In the genomic region with DNA sequence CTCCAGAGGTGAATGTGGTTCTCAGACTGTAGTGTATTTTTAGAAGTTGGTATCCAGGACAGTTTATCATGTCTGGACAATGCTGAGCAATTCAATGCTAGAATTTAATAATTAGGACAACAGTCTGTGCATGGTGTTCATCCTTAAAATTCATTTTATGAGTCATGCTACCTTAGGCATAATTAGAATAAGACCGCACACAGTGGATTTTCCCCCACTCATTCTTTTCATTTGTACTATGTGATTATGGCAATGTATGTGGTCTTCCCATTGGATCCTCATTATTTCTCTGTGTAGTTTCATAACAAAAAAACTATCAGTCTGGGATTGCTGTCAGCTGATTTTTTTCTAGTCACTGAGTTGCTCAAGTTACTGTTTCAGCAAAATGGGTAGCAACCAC, we compare ENCODE assay signal across 21 cellular contexts.
"Had no signal": no experiment of that assay in that cellular context is flagged by ENCODE, and none has a peak within 500 bp of the region (broad histone marks: within the 10 kb centered on the region; RNA-seq: fewer than 3 reads in every experiment).

No MANE protein-coding gene starts in this region.

- H3K27me3 ChIP-seq: hepatocyte, ovary, spleen, suprapubic skin, tibial artery, upper lobe of left lung, vagina had no signal

- H3K9me3 ChIP-seq: left ventricle myocardium inferior, mucosa of descending colon, ovary, suprapubic skin, thoracic aorta, tibial artery, upper lobe of left lung, vagina had no signal

- H3K36me3 ChIP-seq: left ventricle myocardium inferior, ovary, spleen, suprapubic skin, thoracic aorta, tibial artery, upper lobe of left lung, vagina had no signal

- H3K4me1 ChIP-seq: spleen, suprapubic skin, upper lobe of left lung, vagina had no signal

- DNase-seq: islet precursor cell; left ventricle myocardium inferior; midbrain; mucosa of descending colon; naive thymus-derived CD4-positive, alpha-beta T cell; ovary; right cardiac atrium; small intestine; spleen; stimulated activated CD4-positive, alpha-beta T cell treated with anti-CD3 and anti-CD28 coated beads, Interleukin-4, amount 100 ng/mL, for 24 hours; stimulated activated naive CD4-positive, alpha-beta T cell; tibial artery; upper lobe of left lung had no signal

- H2AFZ ChIP-seq: hepatocyte had no signal

- H3K4me2 ChIP-seq: hepatocyte had no signal

- H3K27ac ChIP-seq: hepatocyte, left ventricle myocardium inferior, ovary, spleen, suprapubic skin, thoracic aorta, tibial artery, upper lobe of left lung, vagina had no signal

- H3K4me3 ChIP-seq: hepatocyte, left ventricle myocardium inferior, lung, mucosa of descending colon, ovary, spleen, suprapubic skin, thoracic aorta, tibial artery, upper lobe of left lung, vagina had no signal

- ATAC-seq: mucosa of descending colon; naive thymus-derived CD4-positive, alpha-beta T cell; natural killer cell treated with Interleukin-12 subunit alpha and Interleukin-12 subunit beta and Interleukin-15 and Interleukin-18, amount 100 ng/mL, for 72 hours; right cardiac atrium; sciatic nerve; stimulated activated effector memory CD8-positive, alpha-beta T cell treated with anti-CD3 and anti-CD28 coated beads, Interleukin-12 subunit alpha, Interleukin-12 subunit beta, amount 100 ng/mL, for 72 hours had no signal
